In the genomic region with DNA sequence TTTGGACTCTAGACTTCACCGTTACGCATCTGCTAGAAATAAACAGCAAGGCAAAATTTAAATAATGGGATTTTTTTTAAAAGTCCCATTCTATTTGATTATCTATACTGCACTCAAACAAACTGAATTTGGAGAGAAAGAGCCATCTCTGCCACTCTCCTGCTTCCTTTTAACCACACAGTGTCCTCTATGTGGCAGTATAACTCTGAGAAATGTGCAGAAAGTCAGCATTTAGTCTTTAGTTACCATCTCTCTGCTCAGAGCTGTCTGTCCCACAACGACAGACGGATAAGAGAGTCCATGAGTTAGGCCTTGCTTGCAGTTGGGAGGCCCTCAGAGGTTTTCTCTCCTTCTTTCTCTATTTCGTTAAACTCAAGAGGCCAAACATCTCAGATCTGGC, we compare ENCODE assay signal across 10 cellular contexts. TPM values are rescaled to one million over a fixed set of nuclear protein-coding genes. Genes with fewer than 3 reads are reported as not detected.
DNase-seq lines count a peak whose midpoint lies in the region; ATAC-seq, FAIRE-seq and TF ChIP-seq lines count a peak whose summit lies in the region.
"Had no signal": no experiment of that assay in that cellular context is flagged by ENCODE, and none has a peak within 500 bp of the region (broad histone marks: within the 10 kb centered on the region; RNA-seq: fewer than 3 reads in every experiment).

No MANE protein-coding gene starts in this region.

- no peak overlapping the region for H3K4me3 Mint-ChIP-seq in HFFc6

- no peaks in the 10 kb centered on the region for H3K9me3 Mint-ChIP-seq in HFFc6

- ATAC-seq in A549 (peak; percentile 34 to 50; a peak in 1 of 6 replicates), SK-N-SH treated with all-trans-retinoic acid at 6 μM for 48 hours (peak; percentile 85), heart right ventricle (peak in 4 of 8 donors; percentile 43 to 63 (median 52))

- H3K27me3 ChIP-seq in heart right ventricle, result peaks cover 0 to 27% (median 0%) of the 10 kb centered on the region in 7 donors
- no peaks in the 10 kb centered on the region for H3K27me3 ChIP-seq in esophagus muscularis mucosa

- no peak overlapping the region for H3K27ac Mint-ChIP-seq in HFFc6

- CTCF ChIA-PET in A549 (lab: Yijun Ruan, JAX), result interaction anchor here (0.9 to 1.9 kb wide), 2 partner anchors 269 to 282 kb away, joined by 3 to 7 read pairs; no protein-coding TSS in a partner anchor

- H3K36me3 ChIP-seq in heart right ventricle, result no peaks in the 10 kb centered on the region
- no peaks in the 10 kb centered on the region for H3K36me3 ChIP-seq in esophagus muscularis mucosa
- H3K36me3 ChIP-seq: HAP-1 had no signal

- H3K9me3 ChIP-seq in A549 (no peaks in the 10 kb centered on the region), heart right ventricle (no peaks in the 10 kb centered on the region), esophagus muscularis mucosa (no peaks in the 10 kb centered on the region)
- H3K9me3 ChIP-seq: HAP-1 had no signal

- peaks cover 7% of the 10 kb centered on the region; the same call in 1 of the 2 replicates for H3K27me3 Mint-ChIP-seq in HFFc6 (ENCODE audit: insufficient read depth)

- H3K4me1 Mint-ChIP-seq in HFFc6 (ENCODE audit: low read depth), result no peaks in the 10 kb centered on the region

- H3K4me3 ChIP-seq in A549 (no peak overlapping the region), heart right ventricle (no peak overlapping the region), esophagus muscularis mucosa (no peak overlapping the region)
- H3K4me3 ChIP-seq: HAP-1 had no signal

- DNase-seq in A549 (ENCODE audit: low read depth in 1 of 2, low spot score in 1 of 2), result no peak
- no peak for DNase-seq in HFFc6
- DNase-seq in heart right ventricle, result no peak
- DNase-seq in NCI-H128 (lab: John Stamatoyannopoulos, UW; ENCODE audit: unreplicated experiment), result no peak
- DNase-seq in DMS79 (lab: John Stamatoyannopoulos, UW), result no peak
- DNase-seq in nucleus accumbens (lab: John Stamatoyannopoulos, UW), result no peak
- DNase-seq in esophagus muscularis mucosa (ENCODE audit: extremely low spot score), result no peak
- DNase-seq: stimulated activated naive CD4-positive, alpha-beta T cell had no signal

- no peak overlapping the region for H3K4me2 ChIP-seq in A549

- H3K4me1 ChIP-seq in A549, result no peaks in the 10 kb centered on the region
- H3K4me1 ChIP-seq in heart right ventricle, result no peaks in the 10 kb centered on the region
- peaks cover 0 to 3% (median 0%) of the 10 kb centered on the region in 4 donors for H3K4me1 ChIP-seq in esophagus muscularis mucosa
- H3K4me1 ChIP-seq: HAP-1 had no signal

- no peak overlapping the region for H3K27ac ChIP-seq in A549
- H3K27ac ChIP-seq in heart right ventricle, result no peak overlapping the region
- no peak overlapping the region for H3K27ac ChIP-seq in esophagus muscularis mucosa (replicated peaks in 1 of 4)

- intact Hi-C loops in heart right ventricle (cut with DNase I), result loop anchor here in 8 of 10 donors (1.0 to 5.0 kb wide), 5 partner anchors 281 to 284 kb away; no protein-coding TSS in a partner anchor
- intact Hi-C loops in esophagus muscularis mucosa (cut with DNase I), result no loop called here

- TF ChIP-seq EP300 in A549 (IDR thresholded peaks at IDR 0.05) (no peak), esophagus muscularis mucosa (IDR thresholded peaks at IDR 0.05) (no peak)

- TF ChIP-seq RAD21 in A549 (conservative IDR thresholded peaks at IDR 0.05 in 1 of 2, IDR thresholded peaks at IDR 0.05 in 1 of 2), result peak in 1 of 2 experiments; percentile 22; a peak in 1 of 5 replicates

- no peak for TF ChIP-seq CTCF in A549 (IDR thresholded peaks at IDR 0.05)
- TF ChIP-seq CTCF in HFFc6 (IDR thresholded peaks at IDR 0.05), result peak; percentile 44; the same call in 1 of the 2 replicates
- peak in 8 of 9 donors; percentile 11 to 58 (median 47) for TF ChIP-seq CTCF in heart right ventricle (IDR thresholded peaks at IDR 0.05)
- no peak for TF ChIP-seq CTCF in esophagus muscularis mucosa (IDR thresholded peaks at IDR 0.05)

- TF ChIP-seq POLR2A in A549 (IDR thresholded peaks at IDR 0.05; ENCODE audit: low read length) (no peak), esophagus muscularis mucosa (IDR thresholded peaks at IDR 0.05; ENCODE audit: low read depth) (no peak)

- WGBS in A549 (ENCODE audit: missing lambda C conversion rate), result 30% methylated on average over 5 of the region's 5 CpGs
- 61 to 69% methylated on average over 5 of the region's 5 CpGs for WGBS in heart right ventricle, 2 donors
- 78% methylated on average over 5 of the region's 5 CpGs for WGBS in esophagus muscularis mucosa

- no peak for FAIRE-seq in A549 (lab: Jason Lieb, UNC)

- no peaks in the 10 kb centered on the region for H3K36me3 Mint-ChIP-seq in HFFc6 (ENCODE audit: low read depth)

- POLR2A ChIA-PET in A549 (lab: Yijun Ruan, JAX), result no interaction called here

TF ChIP-seq in A549, 52 proteins besides CTCF, POLR2A, EP300 and RAD21:
- TF ChIP-seq NR3C1 (IDR thresholded peaks at IDR 0.05) (no peak), KDM5A (IDR thresholded peaks at IDR 0.05) (no peak), BCL3 (IDR thresholded peaks at IDR 0.05) (no peak), ZFP36 (IDR thresholded peaks at IDR 0.05; ENCODE audit: borderline replicate concordance, partially characterized antibody) (no peak), JUNB (IDR thresholded peaks at IDR 0.05) (no peak)

TF ChIP-seq in SK-N-SH treated with all-trans-retinoic acid at 6 μM for 48 hours, 23 proteins besides CTCF, POLR2A, EP300 and RAD21:
- TF ChIP-seq CSDC2 (CRISPR knock-in tag; IDR thresholded peaks at IDR 0.05) (no peak), GLIS3 (CRISPR knock-in tag; IDR thresholded peaks at IDR 0.05) (no peak), OSR1 (CRISPR knock-in tag; IDR thresholded peaks at IDR 0.05) (no peak), CREB5 (CRISPR knock-in tag; IDR thresholded peaks at IDR 0.05; ENCODE audit: low read depth) (no peak), ZC3H10 (CRISPR knock-in tag; IDR thresholded peaks at IDR 0.05) (no peak), PATZ1 (CRISPR knock-in tag; IDR thresholded peaks at IDR 0.05; ENCODE audit: borderline replicate concordance) (no peak), TOX (CRISPR knock-in tag; IDR thresholded peaks at IDR 0.05; ENCODE audit: borderline replicate concordance) (no peak), RARB (CRISPR knock-in tag; IDR thresholded peaks at IDR 0.05) (no peak), ESRRG (CRISPR knock-in tag; IDR thresholded peaks at IDR 0.05) (no peak), SNAI2 (CRISPR knock-in tag; IDR thresholded peaks at IDR 0.05) (no peak), PPARA (CRISPR knock-in tag; IDR thresholded peaks at IDR 0.05; ENCODE audit: borderline replicate concordance) (no peak)
- TF ChIP-seq, protein P1, sequence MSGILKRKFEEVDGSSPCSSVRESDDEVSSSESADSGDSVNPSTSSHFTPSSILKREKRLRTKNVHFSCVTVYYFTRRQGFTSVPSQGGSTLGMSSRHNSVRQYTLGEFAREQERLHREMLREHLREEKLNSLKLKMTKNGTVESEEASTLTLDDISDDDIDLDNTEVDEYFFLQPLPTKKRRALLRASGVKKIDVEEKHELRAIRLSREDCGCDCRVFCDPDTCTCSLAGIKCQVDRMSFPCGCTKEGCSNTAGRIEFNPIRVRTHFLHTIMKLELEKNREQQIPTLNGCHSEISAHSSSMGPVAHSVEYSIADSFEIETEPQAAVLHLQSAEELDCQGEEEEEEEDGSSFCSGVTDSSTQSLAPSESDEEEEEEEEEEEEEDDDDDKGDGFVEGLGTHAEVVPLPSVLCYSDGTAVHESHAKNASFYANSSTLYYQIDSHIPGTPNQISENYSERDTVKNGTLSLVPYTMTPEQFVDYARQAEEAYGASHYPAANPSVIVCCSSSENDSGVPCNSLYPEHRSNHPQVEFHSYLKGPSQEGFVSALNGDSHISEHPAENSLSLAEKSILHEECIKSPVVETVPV (CRISPR knock-in tag; IDR thresholded peaks at IDR 0.05), result no peak

RNA-seq across cellular contexts. Expression of gene CCNA1, which starts 21.2 kb away (rescaled TPM):
- polyA plus RNA-seq in A549 (2011; rRNA removed) (0.21 TPM in 2 replicates), A549 (2017; fragmentation: RNase III; extraction: RNeasy Plus Mini Kit Qiagen cat#74134 plus additional on column Dnase treatment) (0.05 TPM in 1 of 3 replicates, not detected in the others), heart right ventricle (under 1 TPM; 0.22 to 0.29 TPM)
- 0.03 and 0.04 TPM in 2 replicates for polyA plus RNA-seq in A549 (2012; cell fraction: cytosol; rRNA removed)
- 0.02 and 0.09 TPM in 2 replicates for polyA plus RNA-seq in A549 (2012; cell fraction: nucleus; rRNA removed)
- polyA minus RNA-seq in A549 (2011; rRNA and poly(A)+ RNA removed), result 0.17 TPM in 1 of 2 replicates, not detected in the other
- total RNA-seq in HFFc6 (2021; fragmentation: NEBNext Ultra II Directional; extraction: Animal tissue kit (Norgen Biotek cat#: 25700)), result not detected
- total RNA-seq in heart right ventricle (1 to 10 TPM in 1 of 10 donors, under 1 TPM in 6, not detected in 3; 0.20 to 1.1 (median 0.41) TPM), esophagus muscularis mucosa (under 1 TPM in 3 of 4 donors, not detected in 1; 0.26 to 0.83 (median 0.33) TPM)

Comparison
In these comparisons a context has a peak if more than half of its experiments do, and no peak if none do; other contexts are left out.
1. CTCF ChIP-seq: peak in HFFc6 (single experiment) and heart right ventricle (8 of 9); none in A549 (single experiment) and esophagus muscularis mucosa (0 of 3).